ENCODE assay signal across 24 cellular contexts in genomic region chr18:6248017-6248416, GRCh38.
"Had no signal": no experiment of that assay in that cellular context is flagged by ENCODE, and none has a peak within 500 bp of the region (broad histone marks: within the 10 kb centered on the region; RNA-seq: fewer than 3 reads in every experiment).

No MANE protein-coding gene starts in this region.

- FAIRE-seq: colon, endometrium, frontal cortex, islet of Langerhans had no signal

- H3K27me3 Mint-ChIP-seq: activated CD4-positive, alpha-beta memory T cell treated with anti-CD3 and anti-CD28 coated beads, Interleukin-2, amount 10 ng/mL, durations not matched to agents 7 days and 5 days; activated CD4-positive, alpha-beta T cell treated with anti-CD3 and anti-CD28 coated beads, Interleukin-2, amount 10 ng/mL, durations not matched to agents 7 days and 5 days; central memory CD8-positive, alpha-beta T cell had no signal

- H3K36me3 Mint-ChIP-seq: activated naive CD4-positive, alpha-beta T cell treated with anti-CD3 and anti-CD28 coated beads, Interleukin-2, amount 50 U/mL, for 72 hours had no signal

- H3K9me3 Mint-ChIP-seq: activated CD4-positive, alpha-beta T cell treated with anti-CD3 and anti-CD28 coated beads, Interleukin-2, amount 10 ng/mL, durations not matched to agents 7 days and 5 days; activated naive CD4-positive, alpha-beta T cell treated with anti-CD3 and anti-CD28 coated beads, Interleukin-2, amount 50 U/mL, for 72 hours; activated T-helper 2 cell treated with anti-CD3 and anti-CD28 coated beads, Interferon-gamma antibody, Interleukin-2, Interleukin-4, amounts not matched to agents 10 μg/mL and 5 μg/mL and 100 μg/mL, durations not matched to agents 14 hours and 24 hours and 36 hours had no signal

- H3K4me1 Mint-ChIP-seq: activated CD4-positive, alpha-beta memory T cell treated with anti-CD3 and anti-CD28 coated beads, Interleukin-2, amount 10 ng/mL, durations not matched to agents 7 days and 5 days; central memory CD8-positive, alpha-beta T cell; nephron had no signal

- H3K4me3 Mint-ChIP-seq: activated CD4-positive, alpha-beta memory T cell treated with anti-CD3 and anti-CD28 coated beads, Interleukin-2, amount 10 ng/mL, durations not matched to agents 7 days and 5 days; activated CD4-positive, alpha-beta T cell treated with anti-CD3 and anti-CD28 coated beads, Interleukin-2, amount 10 ng/mL, durations not matched to agents 7 days and 5 days; central memory CD8-positive, alpha-beta T cell; nephron had no signal

- DNase-seq: activated CD4-positive, alpha-beta memory T cell treated with anti-CD3 and anti-CD28 coated beads, Interleukin-2, amount 10 ng/mL, durations not matched to agents 7 days and 5 days; activated CD4-positive, alpha-beta T cell treated with anti-CD3 and anti-CD28 coated beads for 1 hour; activated CD4-positive, alpha-beta T cell treated with anti-CD3 and anti-CD28 coated beads, Interleukin-2, amount 10 ng/mL, durations not matched to agents 7 days and 5 days; activated T-cell treated with anti-CD3 and anti-CD28 coated beads, Interleukin-2, amount 50 U/mL, for 48 hours; effector CD8-positive, alpha-beta T cell; glutamatergic neuron; left lung; lower lobe of right lung; mesendoderm; posterior cingulate gyrus; right cardiac atrium; stimulated activated CD4-positive, alpha-beta T cell treated with anti-CD3 and anti-CD28 coated beads, Interleukin-15, amount 100 ng/mL, for 24 hours; stimulated activated CD4-positive, alpha-beta T cell treated with anti-CD3 and anti-CD28 coated beads, Interleukin-2, amount 100 ng/mL, for 24 hours; stimulated activated naive CD4-positive, alpha-beta T cell; tibial artery; upper lobe of right lung had no signal

- ATAC-seq: activated naive CD4-positive, alpha-beta T cell treated with anti-CD3 and anti-CD28 coated beads, Interleukin-2, amount 50 U/mL, for 72 hours; left lung; lower lobe of right lung; right cardiac atrium; upper lobe of right lung had no signal

- H3K27ac Mint-ChIP-seq: activated CD4-positive, alpha-beta memory T cell treated with anti-CD3 and anti-CD28 coated beads, Interleukin-2, amount 10 ng/mL, durations not matched to agents 7 days and 5 days; activated CD4-positive, alpha-beta T cell treated with anti-CD3 and anti-CD28 coated beads, Interleukin-2, amount 10 ng/mL, durations not matched to agents 7 days and 5 days; activated naive CD4-positive, alpha-beta T cell treated with anti-CD3 and anti-CD28 coated beads, Interleukin-2, amount 50 U/mL, for 72 hours; activated T-helper 2 cell treated with anti-CD3 and anti-CD28 coated beads, Interferon-gamma antibody, Interleukin-2, Interleukin-4, amounts not matched to agents 10 μg/mL and 5 μg/mL and 100 μg/mL, durations not matched to agents 14 hours and 24 hours and 36 hours; nephron had no signal
